1 cellular context compared by ENCODE assay signal in genomic region chr7:154777023-154777422, GRCh38.
TF ChIP-seq lines count a peak whose summit lies in the region.

No MANE protein-coding gene starts in this region.

TF ChIP-seq in WTC11, 78 proteins besides CTCF, POLR2A, EP300 and RAD21 (continued from another document):
- TF ChIP-seq ZNF281 (CRISPR knock-in tag; IDR thresholded peaks at IDR 0.05) (no peak), EMX1 (CRISPR knock-in tag; IDR thresholded peaks at IDR 0.05) (no peak), RELA (CRISPR knock-in tag; IDR thresholded peaks at IDR 0.05; ENCODE audit: borderline replicate concordance) (no peak), E2F4 (CRISPR knock-in tag; IDR thresholded peaks at IDR 0.05; ENCODE audit: borderline replicate concordance, low read depth) (no peak)
